ENCODE assay signal across 2 cellular contexts in the genomic region with DNA sequence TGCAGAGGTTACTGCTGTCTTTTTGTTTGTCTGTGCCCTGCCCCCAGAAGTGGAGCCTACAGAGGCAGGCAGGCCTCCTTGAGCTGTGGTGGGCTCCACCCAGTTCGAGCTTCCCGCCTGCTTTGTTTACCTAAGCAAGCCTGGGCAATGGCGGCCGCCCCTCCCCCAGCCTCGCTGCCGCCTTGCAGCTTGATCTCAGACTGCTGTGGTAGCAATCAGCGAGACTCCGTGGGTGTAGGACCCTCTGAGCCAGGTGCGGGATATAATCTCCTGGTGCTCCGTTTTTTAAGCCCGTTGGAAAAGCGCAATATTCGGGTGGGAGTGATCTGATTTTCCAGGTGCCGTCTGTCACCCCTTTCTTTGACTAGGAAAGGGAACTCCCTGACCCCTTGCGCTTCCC. TPM values are rescaled to one million over a fixed set of nuclear protein-coding genes. Genes with fewer than 3 reads are reported as not detected.
"Had no signal": no experiment of that assay in that cellular context is flagged by ENCODE, and none has a peak within 500 bp of the region (broad histone marks: within the 10 kb centered on the region; RNA-seq: fewer than 3 reads in every experiment).

No MANE protein-coding gene starts in this region.

RNA-seq across cellular contexts. Expression of a gene that starts 43.5 kb away (rescaled TPM):
- total RNA-seq: G401, GM12878 had no signal
